In the genomic region with DNA sequence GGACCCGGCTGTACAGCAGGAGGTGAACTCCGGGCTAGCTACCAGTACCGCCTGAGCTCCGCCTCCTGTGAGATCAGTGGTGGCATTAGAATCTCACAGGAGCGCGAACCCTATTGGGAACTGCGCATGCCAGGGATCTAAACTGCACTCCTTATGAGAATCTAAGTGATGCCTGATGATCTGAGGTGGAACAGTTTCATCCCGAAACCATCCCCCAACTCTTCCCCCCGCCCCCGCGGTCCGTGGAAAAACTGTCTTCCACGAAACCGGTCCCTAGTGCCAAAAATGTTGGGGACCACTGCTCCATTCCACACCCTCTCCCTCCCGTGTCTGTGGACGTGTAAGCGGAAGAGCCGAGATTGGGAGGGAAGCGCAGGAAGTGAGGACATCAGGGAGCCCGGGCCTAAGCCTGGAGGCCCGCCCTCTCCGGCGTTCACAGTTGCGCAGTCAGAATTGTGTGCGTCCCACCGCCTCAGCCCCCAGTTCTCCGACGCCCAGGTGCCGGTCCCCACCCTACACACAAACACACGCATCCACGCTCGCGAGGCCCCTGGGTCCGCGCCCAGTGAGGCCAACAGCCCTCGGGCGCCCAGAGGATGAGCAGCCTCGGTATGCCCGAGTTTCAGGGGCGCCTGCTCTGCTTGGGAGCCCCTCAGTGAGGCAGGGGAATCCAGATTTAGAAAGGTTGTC, we compare ENCODE assay signal across 8 cellular contexts. TPM values are rescaled to one million over a fixed set of nuclear protein-coding genes. Genes with fewer than 3 reads are reported as not detected.
DNase-seq lines count a peak whose midpoint lies in the region; ATAC-seq and TF ChIP-seq lines count a peak whose summit lies in the region.

No MANE protein-coding gene starts in this region.

- ATAC-seq in GM21825 (IDR thresholded peaks at IDR 0.05; ENCODE audit: unreplicated experiment): peak; percentile 43

- no peaks in the 10 kb centered on the region for H3K9me3 ChIP-seq in Karpas-422 (ENCODE audit: low read length)
- H3K9me3 ChIP-seq in osteoblast (ENCODE audit: low read depth, low read length): no peaks in the 10 kb centered on the region
- no peaks in the 10 kb centered on the region for H3K9me3 ChIP-seq in testis

- H3K36me3 ChIP-seq in Karpas-422 (ENCODE audit: insufficient read depth, low read length) (no peaks in the 10 kb centered on the region), osteoblast (ENCODE audit: insufficient read depth, low read length) (no peaks in the 10 kb centered on the region), testis (ENCODE audit: low read depth, missing control alignments) (no peaks in the 10 kb centered on the region)

- H3K27ac ChIP-seq in Karpas-422 (ENCODE audit: low read length) (peak overlapping the region; percentile 83), osteoblast (ENCODE audit: low read depth, low read length) (peak overlapping the region; percentile 99), testis (peak overlapping the region; percentile 100)

- H3K4me2 ChIP-seq in Karpas-422 (ENCODE audit: low read depth, low read length, poor library complexity, severe bottlenecking) (peak overlapping the region; percentile 93), osteoblast (ENCODE audit: insufficient read depth, low read length) (peak overlapping the region; percentile 88)

- no peaks in the 10 kb centered on the region for H3K79me2 ChIP-seq in Karpas-422 (ENCODE audit: low read length)
- no peaks in the 10 kb centered on the region for H3K79me2 ChIP-seq in osteoblast (ENCODE audit: insufficient read depth, low read length)

- H3K4me1 ChIP-seq in Karpas-422 (ENCODE audit: low read length) (peaks cover 51% of the 10 kb centered on the region), osteoblast (ENCODE audit: insufficient read depth, low read length) (peaks cover 27% of the 10 kb centered on the region), testis (peaks cover 10% of the 10 kb centered on the region)

- peak overlapping the region; percentile 95 for H2AFZ ChIP-seq in Karpas-422 (ENCODE audit: low read length)
- H2AFZ ChIP-seq in osteoblast (ENCODE audit: low read length): peak overlapping the region; percentile 98

- H3K27me3 ChIP-seq in Karpas-422 (ENCODE audit: low read length) (no peaks in the 10 kb centered on the region), osteoblast (ENCODE audit: insufficient read depth, low read length) (no peaks in the 10 kb centered on the region), testis (no peaks in the 10 kb centered on the region)

- TF ChIP-seq CTCF in osteoblast (IDR thresholded peaks at IDR 0.05; ENCODE audit: extremely low read depth, low read depth, low read length) (no peak), testis (IDR thresholded peaks at IDR 0.05) (no peak)

- H4K20me1 ChIP-seq in Karpas-422 (ENCODE audit: insufficient read depth, low read depth, low read length) (no peaks in the 10 kb centered on the region), osteoblast (ENCODE audit: insufficient read depth, low read length) (no peaks in the 10 kb centered on the region)

- intact Hi-C loops in testis (cut with DNase I; ENCODE audit: low total_unique reads): loop anchor here (5.0 kb wide), 1 partner anchor 350 kb away; a partner anchor contains a TSS

- H3K4me3 ChIP-seq in Karpas-422 (ENCODE audit: low read length) (peak overlapping the region; percentile 78), osteoblast (ENCODE audit: insufficient read depth, low read length) (peak overlapping the region; percentile 97), testis (peak overlapping the region; percentile 86 to 94)

- peak; percentile 92 for TF ChIP-seq POLR2A in testis (IDR thresholded peaks at IDR 0.05)

- WGBS in testis, 2 donors: 0 to 1% methylated on average over 21 to 40 of the region's 40 CpGs

- peak; percentile 96 for DNase-seq in Daoy (ENCODE audit: low read depth)
- peak; percentile 97 for DNase-seq in Karpas-422
- peak; percentile 88 for DNase-seq in SIG-M5 treated with dmso at 0.1 percent for 504 hours (lab: John Stamatoyannopoulos, UW; ENCODE audit: unreplicated experiment)
- DNase-seq in activated naive CD4-positive, alpha-beta T cell treated with Interleukin-2 at 50 U/mL for 16 hours: peak; percentile 82
- peak; percentile 93 for DNase-seq in glomerular visceral epithelial cell (ENCODE audit: extremely low spot score)
- peak; percentile 80 for DNase-seq in osteoblast (ENCODE audit: insufficient read length, low spot score, missing footprints)
- DNase-seq in testis: peak; percentile 94

- H3K9me2 ChIP-seq in Karpas-422 (replicated peaks; ENCODE audit: insufficient read depth, low read length): no peaks in the 10 kb centered on the region

- H3K9ac ChIP-seq in Karpas-422 (ENCODE audit: low read length): peak overlapping the region; percentile 85

RNA-seq across cellular contexts. Expression of a gene that starts 1.8 kb away (rescaled TPM):
- 2.4 and 5.2 TPM in 2 replicates for total RNA-seq in Daoy (2014; rRNA removed; shearing (Covaris generic))
- 0.48 and 0.54 TPM in 2 replicates for total RNA-seq in Karpas-422 (2014; rRNA removed; shearing (Covaris generic); ENCODE audit: low replicate concordance)
- total RNA-seq in osteoblast (18.1 and 24.2 TPM in 2 replicates), testis (10 to 100 TPM; 27.6 to 53.4 TPM)
- 27.7 TPM for polyA plus RNA-seq in testis (ENCODE audit: insufficient read depth, low read depth, low replicate concordance)

RNA-seq across cellular contexts. Expression of a gene that starts 6.0 kb away (rescaled TPM):
- 1.3 and 2.4 TPM in 2 replicates for total RNA-seq in Daoy (2014; rRNA removed; shearing (Covaris generic))
- 0.32 and 1.9 TPM in 2 replicates for total RNA-seq in Karpas-422 (2014; rRNA removed; shearing (Covaris generic); ENCODE audit: low replicate concordance)
- 7.2 and 8.3 TPM in 2 replicates for total RNA-seq in osteoblast
- 10 to 100 TPM; 28.9 to 42.7 TPM for total RNA-seq in testis
- polyA plus RNA-seq in testis (ENCODE audit: insufficient read depth, low read depth, low replicate concordance): 27.7 TPM

RNA-seq across cellular contexts. Expression of a gene that starts 41.1 kb away (rescaled TPM):
- not detected in 2 replicates for total RNA-seq in Daoy (2014; rRNA removed; shearing (Covaris generic))
- total RNA-seq in Karpas-422 (2014; rRNA removed; shearing (Covaris generic); ENCODE audit: low replicate concordance): not detected in 2 replicates
- total RNA-seq in osteoblast (not detected in 2 replicates), testis (under 1 TPM in 1 of 2 donors, not detected in 1; 0.68 TPM)
- not detected for polyA plus RNA-seq in testis (ENCODE audit: insufficient read depth, low read depth, low replicate concordance)

Comparison
In these comparisons a context has a peak if more than half of its experiments do, and no peak if none do; other contexts are left out.
1. Peak in every context shown above with its lines: DNase-seq, ATAC-seq, H3K4me3 ChIP-seq and H3K27ac ChIP-seq.